In the genomic region with DNA sequence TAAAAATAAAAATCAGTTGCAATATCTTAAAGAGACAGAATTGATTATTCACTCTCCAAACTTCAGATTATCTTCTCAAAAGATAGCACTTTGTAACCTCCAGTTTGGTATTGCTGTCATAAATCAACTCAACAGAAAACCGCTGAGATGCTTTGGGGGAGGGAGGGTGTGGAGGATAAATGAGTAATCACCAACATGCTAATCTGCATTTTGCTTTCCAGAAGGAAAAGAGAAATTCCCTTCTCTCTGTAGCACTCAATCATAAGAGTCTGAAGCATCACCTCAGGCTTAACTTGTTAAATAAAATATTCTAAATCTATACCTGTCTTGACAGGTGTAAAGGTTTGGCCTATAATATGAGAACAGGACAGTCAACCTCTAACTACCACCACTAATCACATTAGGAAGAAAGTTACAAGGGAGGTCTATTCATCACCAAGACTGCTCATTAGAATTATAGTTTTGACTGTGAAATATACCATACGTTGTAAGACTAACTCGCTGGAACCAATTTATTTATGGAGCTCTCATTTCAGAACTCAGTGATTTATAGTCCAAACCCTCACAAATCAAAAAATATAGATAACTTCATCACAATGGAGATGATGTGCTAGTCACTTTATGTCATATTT, we compare ENCODE assay signal across 15 cellular contexts.
DNase-seq lines count a peak whose midpoint lies in the region; ATAC-seq, FAIRE-seq and TF ChIP-seq lines count a peak whose summit lies in the region.
"Had no signal": no experiment of that assay in that cellular context is flagged by ENCODE, and none has a peak within 500 bp of the region (broad histone marks: within the 10 kb centered on the region; RNA-seq: fewer than 3 reads in every experiment).

No MANE protein-coding gene starts in this region.

- no peaks in the 10 kb centered on the region for H3K27me3 ChIP-seq in PC-9 (ENCODE audit: insufficient read depth, low read depth)
- H3K27me3 ChIP-seq: pancreas, thyroid gland had no signal

- POLR2A ChIA-PET in PC-9 (lab: Charles Lee; ENCODE audit: unreplicated experiment) = no interaction called here

- H3K4me1 ChIP-seq in mesodermal cell (ENCODE audit: control insufficient read depth, insufficient read depth, low read length, poor library complexity, severe bottlenecking) = no peaks in the 10 kb centered on the region
- H3K4me1 ChIP-seq in PC-9 (replicated peaks; ENCODE audit: insufficient read depth) = peaks cover 11% of the 10 kb centered on the region; the same call in 1 of the 2 replicates
- H3K4me1 ChIP-seq: A549 had no signal

- no peak for FAIRE-seq in HTR-8/SVneo (lab: Jason Lieb, UNC)
- FAIRE-seq: A549, colon, H54, pancreas had no signal

- peak; percentile 15 for DNase-seq in activated CD4-positive, alpha-beta T cell treated with anti-CD3 and anti-CD28 coated beads for 48 hours
- no peak for DNase-seq in activated CD4-positive, alpha-beta T cell treated with anti-CD3 and anti-CD28 coated beads, Interleukin-2, amount 50 U/mL, for 1 hour
- DNase-seq in HTR-8/SVneo (ENCODE audit: insufficient read length, low spot score) (peak; percentile 22), amniotic epithelial cell (ENCODE audit: low read depth) (peak; percentile 81), PC-9 (no peak), midbrain (lab: John Stamatoyannopoulos, UW) (no peak)
- DNase-seq: activated naive CD8-positive, alpha-beta T cell treated with anti-CD3 and anti-CD28 coated beads, Interleukin-2, amount 10 ng/mL, durations not matched to agents 7 days and 5 days; GF-D8 had no signal

- peak overlapping the region; percentile 26 for H3K27ac ChIP-seq in mesodermal cell (ENCODE audit: low read depth, low read length, severe bottlenecking)
- no peak overlapping the region for H3K27ac ChIP-seq in PC-9
- H3K27ac ChIP-seq: A549, pancreas had no signal

- no TSS peak for BruUV-seq in PC-9 (replicated peaks; lab: Mats Ljungman, UMichigan)

- TF ChIP-seq CTCF in PC-9 (conservative IDR thresholded peaks at IDR 0.05) = no peak

- H3K36me3 ChIP-seq in mesodermal cell (ENCODE audit: control insufficient read depth, insufficient read depth, low read length) (peaks cover 13% of the 10 kb centered on the region), PC-9 (ENCODE audit: low read depth) (no peaks in the 10 kb centered on the region)
- H3K36me3 ChIP-seq: pancreas had no signal

- H3K4me3 ChIP-seq in mesodermal cell (ENCODE audit: extremely low read depth, insufficient read depth, low read length, poor library complexity, severe bottlenecking) = no peak overlapping the region
- H3K4me3 ChIP-seq in PC-9 = no peak overlapping the region
- H3K4me3 ChIP-seq: A549, pancreas, thyroid gland had no signal

- 80% methylated on average over 1 of the region's 3 CpGs; no CpG with 5 or more reads in 1 of the 2 experiments for whole genome bisulfite sequencing in mesodermal cell (ENCODE audit: insufficient coverage in 2 of 2), 2 experiments

- no peak overlapping the region for H3K4me2 ChIP-seq in PC-9
- H3K4me2 ChIP-seq: A549 had no signal

- no peaks in the 10 kb centered on the region for H4K20me1 ChIP-seq in PC-9 (ENCODE audit: insufficient read depth)

- no peaks in the 10 kb centered on the region for H3K9me3 ChIP-seq in mesodermal cell (ENCODE audit: control insufficient read depth, low read length)
- H3K9me3 ChIP-seq in PC-9 (ENCODE audit: insufficient read depth, low read depth) = no peaks in the 10 kb centered on the region; the same call in 1 of the 2 replicates
- H3K9me3 ChIP-seq: A549, pancreas, thyroid gland had no signal

- no peaks in the 10 kb centered on the region for H3K9me2 ChIP-seq in PC-9 (ENCODE audit: insufficient read depth)

- H3K79me2 ChIP-seq in PC-9 (ENCODE audit: low read depth) = no peaks in the 10 kb centered on the region

- no peak for ATAC-seq in HG03139 (IDR thresholded peaks at IDR 0.05; ENCODE audit: unreplicated experiment)
- ATAC-seq: A549 had no signal

- H3F3A ChIP-seq in PC-9 (ENCODE audit: insufficient read depth, low read depth) = no peaks in the 10 kb centered on the region

- CTCF ChIA-PET in PC-9 (lab: Charles Lee) = no interaction called here

- H2AFZ ChIP-seq in PC-9 = no peak overlapping the region

- intact Hi-C loops in PC-9 (cut with micrococcal nuclease; ENCODE audit: unreplicated experiment) = no loop called here

Comparison
In these comparisons a context has a peak if more than half of its experiments do, and no peak if none do; other contexts are left out.
1. DNase-seq: peak in activated CD4-positive, alpha-beta T cell treated with anti-CD3 and anti-CD28 coated beads for 48 hours (single experiment), HTR-8/SVneo (single experiment) and amniotic epithelial cell (single experiment); none in activated CD4-positive, alpha-beta T cell treated with anti-CD3 and anti-CD28 coated beads, Interleukin-2, amount 50 U/mL, for 1 hour (single experiment), PC-9 (0 of 2) and midbrain (single experiment).